In genomic region chr5:34598177-34598794, GRCh38 we compare ENCODE assay signal across 1 cellular context.
TF ChIP-seq lines count a peak whose summit lies in the region.

No MANE protein-coding gene starts in this region.

TF ChIP-seq in HEK293, 187 proteins besides CTCF, POLR2A, EP300 and RAD21 (continued from another document and continues in another):
- TF ChIP-seq, protein P1, sequence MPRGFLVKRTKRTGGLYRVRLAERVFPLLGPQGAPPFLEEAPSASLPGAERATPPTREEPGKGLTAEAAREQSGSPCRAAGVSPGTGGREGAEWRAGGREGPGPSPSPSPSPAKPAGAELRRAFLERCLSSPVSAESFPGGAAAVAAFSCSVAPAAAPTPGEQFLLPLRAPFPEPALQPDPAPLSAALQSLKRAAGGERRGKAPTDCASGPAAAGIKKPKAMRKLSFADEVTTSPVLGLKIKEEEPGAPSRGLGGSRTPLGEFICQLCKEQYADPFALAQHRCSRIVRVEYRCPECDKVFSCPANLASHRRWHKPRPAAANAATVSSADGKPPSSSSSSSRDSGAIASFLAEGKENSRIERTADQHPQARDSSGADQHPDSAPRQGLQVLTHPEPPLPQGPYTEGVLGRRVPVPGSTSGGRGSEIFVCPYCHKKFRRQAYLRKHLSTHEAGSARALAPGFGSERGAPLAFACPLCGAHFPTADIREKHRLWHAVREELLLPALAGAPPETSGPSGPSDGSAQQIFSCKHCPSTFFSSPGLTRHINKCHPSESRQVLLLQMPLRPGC (tag by site-specific recombination; IDR thresholded peaks at IDR 0.05) = peak; percentile 97
- TF ChIP-seq, protein P2, sequence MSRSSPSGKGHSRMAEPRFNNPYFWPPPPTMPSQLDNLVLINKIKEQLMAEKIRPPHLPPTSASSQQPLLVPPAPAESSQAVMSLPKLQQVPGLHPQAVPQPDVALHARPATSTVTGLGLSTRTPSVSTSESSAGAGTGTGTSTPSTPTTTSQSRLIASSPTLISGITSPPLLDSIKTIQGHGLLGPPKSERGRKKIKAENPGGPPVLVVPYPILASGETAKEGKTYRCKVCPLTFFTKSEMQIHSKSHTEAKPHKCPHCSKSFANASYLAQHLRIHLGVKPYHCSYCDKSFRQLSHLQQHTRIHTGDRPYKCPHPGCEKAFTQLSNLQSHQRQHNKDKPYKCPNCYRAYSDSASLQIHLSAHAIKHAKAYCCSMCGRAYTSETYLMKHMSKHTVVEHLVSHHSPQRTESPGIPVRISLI (tag by site-specific recombination; IDR thresholded peaks at IDR 0.05) = peak; percentile 94
- TF ChIP-seq ZNF140 (tag by site-specific recombination; IDR thresholded peaks at IDR 0.05) (no peak), ZNF639 (tag by site-specific recombination; IDR thresholded peaks at IDR 0.05) (peak; percentile 95), ZNF707 (tag by site-specific recombination; IDR thresholded peaks at IDR 0.05) (no peak), ZNF426 (tag by site-specific recombination; IDR thresholded peaks at IDR 0.05) (no peak), YY2 (tag by site-specific recombination; IDR thresholded peaks at IDR 0.05) (no peak), SP3 (tag by site-specific recombination; IDR thresholded peaks at IDR 0.05) (peak; percentile 50), ZSCAN23 (tag by site-specific recombination; IDR thresholded peaks at IDR 0.05) (peak; percentile 88; the same call in 1 of the 2 replicates), ZEB2 (tag by site-specific recombination; IDR thresholded peaks at IDR 0.05) (peak; percentile 94), KLF9 (tag by site-specific recombination; IDR thresholded peaks at IDR 0.05; ENCODE audit: low read depth) (peak; percentile 53), ZNF660 (tag by site-specific recombination; IDR thresholded peaks at IDR 0.05) (peak; percentile 64; the same call in 1 of the 2 replicates), ZNF214 (tag by site-specific recombination; IDR thresholded peaks at IDR 0.05; ENCODE audit: borderline replicate concordance) (no peak), PBX3 (CRISPR knock-in tag; IDR thresholded peaks at IDR 0.05) (no peak), HOXA7 (CRISPR knock-in tag; IDR thresholded peaks at IDR 0.05; ENCODE audit: borderline replicate concordance) (no peak), ZNF704 (tag by site-specific recombination; IDR thresholded peaks at IDR 0.05) (no peak), SCRT1 (tag by site-specific recombination; IDR thresholded peaks at IDR 0.05; ENCODE audit: borderline replicate concordance) (0 out of 2 replicates have a peak, but pooled peaks have one; percentile 32), ZNF776 (tag by site-specific recombination; IDR thresholded peaks at IDR 0.05; ENCODE audit: borderline replicate concordance) (no peak), ZNF248 (tag by site-specific recombination; IDR thresholded peaks at IDR 0.05) (no peak), ZNF654 (tag by site-specific recombination; IDR thresholded peaks at IDR 0.05; ENCODE audit: low read depth) (peak; percentile 27), ZNF423 (tag by site-specific recombination; IDR thresholded peaks at IDR 0.05) (no peak), ZNF239 (tag by site-specific recombination; IDR thresholded peaks at IDR 0.05) (no peak), ZNF791 (tag by site-specific recombination; IDR thresholded peaks at IDR 0.05) (no peak), ZNF585B (tag by site-specific recombination; IDR thresholded peaks at IDR 0.05) (no peak), ZFP3 (tag by site-specific recombination; IDR thresholded peaks at IDR 0.05; ENCODE audit: low read depth) (no peak), IKZF3 (tag by site-specific recombination; IDR thresholded peaks at IDR 0.05) (peak; percentile 78), YY1 (tag by site-specific recombination; IDR thresholded peaks at IDR 0.05) (no peak), ZNF391 (tag by site-specific recombination; IDR thresholded peaks at IDR 0.05; ENCODE audit: borderline replicate concordance, low read depth) (no peak; the same call in 1 of the 2 replicates), ZNF112 (tag by site-specific recombination; IDR thresholded peaks at IDR 0.05) (no peak), ZNF354C (tag by site-specific recombination; IDR thresholded peaks at IDR 0.05; ENCODE audit: borderline replicate concordance, low read depth) (no peak), TCF7L2 (IDR thresholded peaks at IDR 0.05; ENCODE audit: borderline replicate concordance, low read depth, low read length) (no peak)
- TF ChIP-seq, protein P3, sequence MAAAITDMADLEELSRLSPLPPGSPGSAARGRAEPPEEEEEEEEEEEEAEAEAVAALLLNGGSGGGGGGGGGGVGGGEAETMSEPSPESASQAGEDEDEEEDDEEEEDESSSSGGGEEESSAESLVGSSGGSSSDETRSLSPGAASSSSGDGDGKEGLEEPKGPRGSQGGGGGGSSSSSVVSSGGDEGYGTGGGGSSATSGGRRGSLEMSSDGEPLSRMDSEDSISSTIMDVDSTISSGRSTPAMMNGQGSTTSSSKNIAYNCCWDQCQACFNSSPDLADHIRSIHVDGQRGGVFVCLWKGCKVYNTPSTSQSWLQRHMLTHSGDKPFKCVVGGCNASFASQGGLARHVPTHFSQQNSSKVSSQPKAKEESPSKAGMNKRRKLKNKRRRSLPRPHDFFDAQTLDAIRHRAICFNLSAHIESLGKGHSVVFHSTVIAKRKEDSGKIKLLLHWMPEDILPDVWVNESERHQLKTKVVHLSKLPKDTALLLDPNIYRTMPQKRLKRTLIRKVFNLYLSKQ (tag by site-specific recombination; IDR thresholded peaks at IDR 0.05; ENCODE audit: borderline replicate concordance) = no peak
- TF ChIP-seq, protein P4, sequence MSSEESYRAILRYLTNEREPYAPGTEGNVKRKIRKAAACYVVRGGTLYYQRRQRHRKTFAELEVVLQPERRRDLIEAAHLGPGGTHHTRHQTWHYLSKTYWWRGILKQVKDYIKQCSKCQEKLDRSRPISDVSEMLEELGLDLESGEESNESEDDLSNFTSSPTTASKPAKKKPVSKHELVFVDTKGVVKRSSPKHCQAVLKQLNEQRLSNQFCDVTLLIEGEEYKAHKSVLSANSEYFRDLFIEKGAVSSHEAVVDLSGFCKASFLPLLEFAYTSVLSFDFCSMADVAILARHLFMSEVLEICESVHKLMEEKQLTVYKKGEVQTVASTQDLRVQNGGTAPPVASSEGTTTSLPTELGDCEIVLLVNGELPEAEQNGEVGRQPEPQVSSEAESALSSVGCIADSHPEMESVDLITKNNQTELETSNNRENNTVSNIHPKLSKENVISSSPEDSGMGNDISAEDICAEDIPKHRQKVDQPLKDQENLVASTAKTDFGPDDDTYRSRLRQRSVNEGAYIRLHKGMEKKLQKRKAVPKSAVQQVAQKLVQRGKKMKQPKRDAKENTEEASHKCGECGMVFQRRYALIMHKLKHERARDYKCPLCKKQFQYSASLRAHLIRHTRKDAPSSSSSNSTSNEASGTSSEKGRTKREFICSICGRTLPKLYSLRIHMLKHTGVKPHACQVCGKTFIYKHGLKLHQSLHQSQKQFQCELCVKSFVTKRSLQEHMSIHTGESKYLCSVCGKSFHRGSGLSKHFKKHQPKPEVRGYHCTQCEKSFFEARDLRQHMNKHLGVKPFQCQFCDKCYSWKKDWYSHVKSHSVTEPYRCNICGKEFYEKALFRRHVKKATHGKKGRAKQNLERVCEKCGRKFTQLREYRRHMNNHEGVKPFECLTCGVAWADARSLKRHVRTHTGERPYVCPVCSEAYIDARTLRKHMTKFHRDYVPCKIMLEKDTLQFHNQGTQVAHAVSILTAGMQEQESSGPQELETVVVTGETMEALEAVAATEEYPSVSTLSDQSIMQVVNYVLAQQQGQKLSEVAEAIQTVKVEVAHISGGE (tag by site-specific recombination; conservative IDR thresholded peaks at IDR 0.05; ENCODE audit: low read depth) = no peak
- TF ChIP-seq, protein P5, sequence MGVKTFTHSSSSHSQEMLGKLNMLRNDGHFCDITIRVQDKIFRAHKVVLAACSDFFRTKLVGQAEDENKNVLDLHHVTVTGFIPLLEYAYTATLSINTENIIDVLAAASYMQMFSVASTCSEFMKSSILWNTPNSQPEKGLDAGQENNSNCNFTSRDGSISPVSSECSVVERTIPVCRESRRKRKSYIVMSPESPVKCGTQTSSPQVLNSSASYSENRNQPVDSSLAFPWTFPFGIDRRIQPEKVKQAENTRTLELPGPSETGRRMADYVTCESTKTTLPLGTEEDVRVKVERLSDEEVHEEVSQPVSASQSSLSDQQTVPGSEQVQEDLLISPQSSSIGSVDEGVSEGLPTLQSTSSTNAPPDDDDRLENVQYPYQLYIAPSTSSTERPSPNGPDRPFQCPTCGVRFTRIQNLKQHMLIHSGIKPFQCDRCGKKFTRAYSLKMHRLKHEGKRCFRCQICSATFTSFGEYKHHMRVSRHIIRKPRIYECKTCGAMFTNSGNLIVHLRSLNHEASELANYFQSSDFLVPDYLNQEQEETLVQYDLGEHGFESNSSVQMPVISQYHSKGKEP (tag by site-specific recombination; IDR thresholded peaks at IDR 0.05) = no peak
- TF ChIP-seq, protein P6, sequence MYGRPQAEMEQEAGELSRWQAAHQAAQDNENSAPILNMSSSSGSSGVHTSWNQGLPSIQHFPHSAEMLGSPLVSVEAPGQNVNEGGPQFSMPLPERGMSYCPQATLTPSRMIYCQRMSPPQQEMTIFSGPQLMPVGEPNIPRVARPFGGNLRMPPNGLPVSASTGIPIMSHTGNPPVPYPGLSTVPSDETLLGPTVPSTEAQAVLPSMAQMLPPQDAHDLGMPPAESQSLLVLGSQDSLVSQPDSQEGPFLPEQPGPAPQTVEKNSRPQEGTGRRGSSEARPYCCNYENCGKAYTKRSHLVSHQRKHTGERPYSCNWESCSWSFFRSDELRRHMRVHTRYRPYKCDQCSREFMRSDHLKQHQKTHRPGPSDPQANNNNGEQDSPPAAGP (tag by site-specific recombination; IDR thresholded peaks at IDR 0.05) = no peak
- TF ChIP-seq, protein P7, sequence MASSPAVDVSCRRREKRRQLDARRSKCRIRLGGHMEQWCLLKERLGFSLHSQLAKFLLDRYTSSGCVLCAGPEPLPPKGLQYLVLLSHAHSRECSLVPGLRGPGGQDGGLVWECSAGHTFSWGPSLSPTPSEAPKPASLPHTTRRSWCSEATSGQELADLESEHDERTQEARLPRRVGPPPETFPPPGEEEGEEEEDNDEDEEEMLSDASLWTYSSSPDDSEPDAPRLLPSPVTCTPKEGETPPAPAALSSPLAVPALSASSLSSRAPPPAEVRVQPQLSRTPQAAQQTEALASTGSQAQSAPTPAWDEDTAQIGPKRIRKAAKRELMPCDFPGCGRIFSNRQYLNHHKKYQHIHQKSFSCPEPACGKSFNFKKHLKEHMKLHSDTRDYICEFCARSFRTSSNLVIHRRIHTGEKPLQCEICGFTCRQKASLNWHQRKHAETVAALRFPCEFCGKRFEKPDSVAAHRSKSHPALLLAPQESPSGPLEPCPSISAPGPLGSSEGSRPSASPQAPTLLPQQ (tag by site-specific recombination; IDR thresholded peaks at IDR 0.05) = no peak
- TF ChIP-seq, protein P8, sequence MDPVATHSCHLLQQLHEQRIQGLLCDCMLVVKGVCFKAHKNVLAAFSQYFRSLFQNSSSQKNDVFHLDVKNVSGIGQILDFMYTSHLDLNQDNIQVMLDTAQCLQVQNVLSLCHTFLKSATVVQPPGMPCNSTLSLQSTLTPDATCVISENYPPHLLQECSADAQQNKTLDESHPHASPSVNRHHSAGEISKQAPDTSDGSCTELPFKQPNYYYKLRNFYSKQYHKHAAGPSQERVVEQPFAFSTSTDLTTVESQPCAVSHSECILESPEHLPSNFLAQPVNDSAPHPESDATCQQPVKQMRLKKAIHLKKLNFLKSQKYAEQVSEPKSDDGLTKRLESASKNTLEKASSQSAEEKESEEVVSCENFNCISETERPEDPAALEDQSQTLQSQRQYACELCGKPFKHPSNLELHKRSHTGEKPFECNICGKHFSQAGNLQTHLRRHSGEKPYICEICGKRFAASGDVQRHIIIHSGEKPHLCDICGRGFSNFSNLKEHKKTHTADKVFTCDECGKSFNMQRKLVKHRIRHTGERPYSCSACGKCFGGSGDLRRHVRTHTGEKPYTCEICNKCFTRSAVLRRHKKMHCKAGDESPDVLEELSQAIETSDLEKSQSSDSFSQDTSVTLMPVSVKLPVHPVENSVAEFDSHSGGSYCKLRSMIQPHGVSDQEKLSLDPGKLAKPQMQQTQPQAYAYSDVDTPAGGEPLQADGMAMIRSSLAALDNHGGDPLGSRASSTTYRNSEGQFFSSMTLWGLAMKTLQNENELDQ (tag by site-specific recombination; IDR thresholded peaks at IDR 0.05; ENCODE audit: low read depth) = no peak
- TF ChIP-seq, protein P9, sequence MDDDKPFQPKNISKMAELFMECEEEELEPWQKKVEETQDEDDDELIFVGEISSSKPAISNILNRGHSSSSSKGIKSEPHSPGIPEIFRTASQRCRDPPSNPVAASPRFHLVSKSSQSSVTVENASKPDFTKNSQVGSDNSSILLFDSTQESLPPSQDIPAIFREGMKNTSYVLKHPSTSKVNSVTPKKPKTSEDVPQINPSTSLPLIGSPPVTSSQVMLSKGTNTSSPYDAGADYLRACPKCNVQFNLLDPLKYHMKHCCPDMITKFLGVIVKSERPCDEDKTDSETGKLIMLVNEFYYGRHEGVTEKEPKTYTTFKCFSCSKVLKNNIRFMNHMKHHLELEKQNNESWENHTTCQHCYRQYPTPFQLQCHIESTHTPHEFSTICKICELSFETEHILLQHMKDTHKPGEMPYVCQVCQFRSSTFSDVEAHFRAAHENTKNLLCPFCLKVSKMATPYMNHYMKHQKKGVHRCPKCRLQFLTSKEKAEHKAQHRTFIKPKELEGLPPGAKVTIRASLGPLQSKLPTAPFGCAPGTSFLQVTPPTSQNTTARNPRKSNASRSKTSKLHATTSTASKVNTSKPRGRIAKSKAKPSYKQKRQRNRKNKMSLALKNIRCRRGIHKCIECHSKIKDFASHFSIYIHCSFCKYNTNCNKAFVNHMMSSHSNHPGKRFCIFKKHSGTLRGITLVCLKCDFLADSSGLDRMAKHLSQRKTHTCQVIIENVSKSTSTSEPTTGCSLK (tag by site-specific recombination; IDR thresholded peaks at IDR 0.05) = no peak
